1 cellular context compared by ENCODE assay signal in genomic region chr3:13822042-13822441, GRCh38.
TF ChIP-seq lines count a peak whose summit lies in the region.

No MANE protein-coding gene starts in this region.

TF ChIP-seq in Ishikawa, 13 proteins besides CTCF, POLR2A, EP300 and RAD21 (continued from another document):
- TF ChIP-seq CREB1 (IDR thresholded peaks at IDR 0.05; ENCODE audit: low read depth) (no peak), NFIC (IDR thresholded peaks at IDR 0.05) (peak; percentile 60; the same call in 1 of the 2 replicates), YY1 (IDR thresholded peaks at IDR 0.05; ENCODE audit: low read depth) (no peak), EGR1 (IDR thresholded peaks at IDR 0.05) (no peak), ZBTB7A (IDR thresholded peaks at IDR 0.05; ENCODE audit: low read depth) (no peak)
TF ChIP-seq in Ishikawa: peak in this region for 5.
